ENCODE assay signal across 17 cellular contexts in genomic region chr5:36138900-36139683, GRCh38. TPM values are rescaled to one million over a fixed set of nuclear protein-coding genes. Genes with fewer than 3 reads are reported as not detected.
A peak's percentile ranks its signal among the peaks of the same experiment; 100 is the strongest.
DNase-seq lines count a peak whose midpoint lies in the region; ATAC-seq and TF ChIP-seq lines count a peak whose summit lies in the region.
"Had no signal": no experiment of that assay in that cellular context is flagged by ENCODE, and none has a peak within 500 bp of the region (broad histone marks: within the 10 kb centered on the region; RNA-seq: fewer than 3 reads in every experiment).

No MANE protein-coding gene starts in this region.

- peak; percentile 27 for DNase-seq in NCI-H748 (lab: John Stamatoyannopoulos, UW; ENCODE audit: unreplicated experiment)
- no peak for DNase-seq in NCI-H748 treated with DMSO at 0.1 percent for 48 hours (lab: John Stamatoyannopoulos, UW)
- no peak for DNase-seq in WTC11 (ENCODE audit: low spot score)
- DNase-seq in NCI-H1417 (lab: John Stamatoyannopoulos, UW), result no peak
- no peak for DNase-seq in SHP77 treated with DMSO at 0.1 percent for 48 hours (lab: John Stamatoyannopoulos, UW)
- DNase-seq in stimulated activated effector memory CD8-positive, alpha-beta T cell treated with anti-CD3 and anti-CD28 coated beads, Interleukin-12 subunit alpha, Interleukin-12 subunit beta, amount 100 ng/mL, for 72 hours (ENCODE audit: low spot score in 2 of 2), result no peak
- DNase-seq: EL, H9, KBM-7, NCI-H146, NCI-H2081, NCI-H345, NCI-H526 treated with DMSO at 0.1 percent for 48 hours, RPMI8226 had no signal

- H3K9me3 Mint-ChIP-seq in WTC11, result no peaks in the 10 kb centered on the region
- H3K9me3 Mint-ChIP-seq in stimulated activated effector memory CD8-positive, alpha-beta T cell treated with anti-CD3 and anti-CD28 coated beads, Interleukin-12 subunit alpha, Interleukin-12 subunit beta, amount 100 ng/mL, for 72 hours, result no peaks in the 10 kb centered on the region
- H3K9me3 Mint-ChIP-seq: H9 had no signal

- peaks cover 0 to 3% (median 0%) of the 10 kb centered on the region in 4 donors for H3K4me1 ChIP-seq in liver (ENCODE audit: control insufficient read depth in 4 of 4, insufficient read depth in 4 of 4, low read length in 3 of 4)
- H3K4me1 ChIP-seq: BLaER1 treated with 17β-estradiol and CSF1 and Interleukin-3, amounts not matched to agents 10 nM and 100 nM had no signal

- no peak for ATAC-seq in WTC11
- no peak for ATAC-seq in stimulated activated effector memory CD8-positive, alpha-beta T cell treated with anti-CD3 and anti-CD28 coated beads, Interleukin-12 subunit alpha, Interleukin-12 subunit beta, amount 100 ng/mL, for 72 hours
- no peak for ATAC-seq in HG03520 (IDR thresholded peaks at IDR 0.05; ENCODE audit: unreplicated experiment)

- 88% methylated on average over 7 of the region's 7 CpGs for WGBS in liver

- H3K27me3 Mint-ChIP-seq in WTC11 (ENCODE audit: low read depth), result no peaks in the 10 kb centered on the region

- H3K9me3 ChIP-seq in liver (ENCODE audit: control insufficient read depth in 4 of 4, low read length in 3 of 4), result no peaks in the 10 kb centered on the region

- H3K9ac ChIP-seq in liver (ENCODE audit: low read depth in 1 of 2, low read length in 2 of 2), result no peak overlapping the region
- H3K9ac ChIP-seq: BLaER1 treated with 17β-estradiol and CSF1 and Interleukin-3, amounts not matched to agents 10 nM and 100 nM had no signal

- no peak overlapping the region for H3K4me3 ChIP-seq in liver (ENCODE audit: low read depth in 1 of 3, low read length in 3 of 3)

- no peaks in the 10 kb centered on the region for H3K4me1 Mint-ChIP-seq in WTC11
- H3K4me1 Mint-ChIP-seq in stimulated activated effector memory CD8-positive, alpha-beta T cell treated with anti-CD3 and anti-CD28 coated beads, Interleukin-12 subunit alpha, Interleukin-12 subunit beta, amount 100 ng/mL, for 72 hours, result no peaks in the 10 kb centered on the region
- H3K4me1 Mint-ChIP-seq: H9 had no signal

- H3K27ac ChIP-seq in liver (ENCODE audit: low read depth in 1 of 2, low read length in 2 of 2), result no peak overlapping the region
- H3K27ac ChIP-seq: BLaER1 treated with 17β-estradiol and CSF1 and Interleukin-3, amounts not matched to agents 10 nM and 100 nM had no signal

- CTCF ChIA-PET in WTC11 (lab: Charles Lee), result interaction anchor here (1.8 kb wide), 1 partner anchor 60 kb away, joined by 8 read pairs; no protein-coding TSS in a partner anchor

- H3K4me3 Mint-ChIP-seq in WTC11, result no peak overlapping the region
- no peak overlapping the region for H3K4me3 Mint-ChIP-seq in stimulated activated effector memory CD8-positive, alpha-beta T cell treated with anti-CD3 and anti-CD28 coated beads, Interleukin-12 subunit alpha, Interleukin-12 subunit beta, amount 100 ng/mL, for 72 hours
- H3K4me3 Mint-ChIP-seq: H9 had no signal

- POLR2A ChIA-PET in WTC11 (lab: Charles Lee), result interaction anchor here (0.5 kb wide), 1 partner anchor 1193 kb away, joined by 3 read pairs; no protein-coding TSS in a partner anchor

- peak in 1 of 2 donors; percentile 31 for TF ChIP-seq RAD21 in liver (IDR thresholded peaks at IDR 0.05)

- H3K27me3 ChIP-seq in liver (ENCODE audit: control insufficient read depth in 4 of 4, insufficient read depth in 4 of 4, low read length in 3 of 4), result no peaks in the 10 kb centered on the region
- H3K27me3 ChIP-seq: BLaER1 treated with 17β-estradiol and CSF1 and Interleukin-3, amounts not matched to agents 10 nM and 100 nM had no signal

- no peak overlapping the region; the same call in 1 of the 2 replicates for H3K27ac Mint-ChIP-seq in WTC11
- no peak overlapping the region for H3K27ac Mint-ChIP-seq in stimulated activated effector memory CD8-positive, alpha-beta T cell treated with anti-CD3 and anti-CD28 coated beads, Interleukin-12 subunit alpha, Interleukin-12 subunit beta, amount 100 ng/mL, for 72 hours
- H3K27ac Mint-ChIP-seq: H9 had no signal

- TF ChIP-seq CTCF in WTC11 (IDR thresholded peaks at IDR 0.05) (no peak), liver (IDR thresholded peaks at IDR 0.05; ENCODE audit: low read depth, low read length, missing input control) (no peak)

- peaks cover 0 to 23% (median 16%) of the 10 kb centered on the region in 4 donors for H3K36me3 ChIP-seq in liver (ENCODE audit: control insufficient read depth in 4 of 4, insufficient read depth in 3 of 4, low read depth in 1 of 4, low read length in 3 of 4)

- H3K36me3 Mint-ChIP-seq in WTC11, result peaks cover 3% of the 10 kb centered on the region; the same call in 1 of the 2 replicates
- peaks cover 31% of the 10 kb centered on the region for H3K36me3 Mint-ChIP-seq in stimulated activated effector memory CD8-positive, alpha-beta T cell treated with anti-CD3 and anti-CD28 coated beads, Interleukin-12 subunit alpha, Interleukin-12 subunit beta, amount 100 ng/mL, for 72 hours

TF ChIP-seq in WTC11, 78 proteins besides CTCF, POLR2A, EP300 and RAD21:
- TF ChIP-seq GABPB1 (CRISPR knock-in tag; IDR thresholded peaks at IDR 0.05) (peak; percentile 41), MXD4 (CRISPR knock-in tag; IDR thresholded peaks at IDR 0.05; ENCODE audit: borderline replicate concordance) (no peak)
- TF ChIP-seq, protein P1, sequence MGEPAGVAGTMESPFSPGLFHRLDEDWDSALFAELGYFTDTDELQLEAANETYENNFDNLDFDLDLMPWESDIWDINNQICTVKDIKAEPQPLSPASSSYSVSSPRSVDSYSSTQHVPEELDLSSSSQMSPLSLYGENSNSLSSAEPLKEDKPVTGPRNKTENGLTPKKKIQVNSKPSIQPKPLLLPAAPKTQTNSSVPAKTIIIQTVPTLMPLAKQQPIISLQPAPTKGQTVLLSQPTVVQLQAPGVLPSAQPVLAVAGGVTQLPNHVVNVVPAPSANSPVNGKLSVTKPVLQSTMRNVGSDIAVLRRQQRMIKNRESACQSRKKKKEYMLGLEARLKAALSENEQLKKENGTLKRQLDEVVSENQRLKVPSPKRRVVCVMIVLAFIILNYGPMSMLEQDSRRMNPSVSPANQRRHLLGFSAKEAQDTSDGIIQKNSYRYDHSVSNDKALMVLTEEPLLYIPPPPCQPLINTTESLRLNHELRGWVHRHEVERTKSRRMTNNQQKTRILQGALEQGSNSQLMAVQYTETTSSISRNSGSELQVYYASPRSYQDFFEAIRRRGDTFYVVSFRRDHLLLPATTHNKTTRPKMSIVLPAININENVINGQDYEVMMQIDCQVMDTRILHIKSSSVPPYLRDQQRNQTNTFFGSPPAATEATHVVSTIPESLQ (CRISPR knock-in tag; IDR thresholded peaks at IDR 0.05), result no peak

TF ChIP-seq in liver, 16 proteins besides CTCF, POLR2A, EP300 and RAD21 (continues in another document):
- TF ChIP-seq JUND (IDR thresholded peaks at IDR 0.05) (no peak), ATF3 (IDR thresholded peaks at IDR 0.05) (no peak), FOXA2 (IDR thresholded peaks at IDR 0.05) (no peak), YY1 (IDR thresholded peaks at IDR 0.05) (no peak), HNF4A (conservative IDR thresholded peaks at IDR 0.05) (peak; percentile 84 to 91), EGR1 (IDR thresholded peaks at IDR 0.05; ENCODE audit: low read depth in 2 of 2) (no peak), TAF1 (conservative IDR thresholded peaks at IDR 0.05) (no peak), NR2F2 (IDR thresholded peaks at IDR 0.05) (no peak)
- TF ChIP-seq, protein P2, sequence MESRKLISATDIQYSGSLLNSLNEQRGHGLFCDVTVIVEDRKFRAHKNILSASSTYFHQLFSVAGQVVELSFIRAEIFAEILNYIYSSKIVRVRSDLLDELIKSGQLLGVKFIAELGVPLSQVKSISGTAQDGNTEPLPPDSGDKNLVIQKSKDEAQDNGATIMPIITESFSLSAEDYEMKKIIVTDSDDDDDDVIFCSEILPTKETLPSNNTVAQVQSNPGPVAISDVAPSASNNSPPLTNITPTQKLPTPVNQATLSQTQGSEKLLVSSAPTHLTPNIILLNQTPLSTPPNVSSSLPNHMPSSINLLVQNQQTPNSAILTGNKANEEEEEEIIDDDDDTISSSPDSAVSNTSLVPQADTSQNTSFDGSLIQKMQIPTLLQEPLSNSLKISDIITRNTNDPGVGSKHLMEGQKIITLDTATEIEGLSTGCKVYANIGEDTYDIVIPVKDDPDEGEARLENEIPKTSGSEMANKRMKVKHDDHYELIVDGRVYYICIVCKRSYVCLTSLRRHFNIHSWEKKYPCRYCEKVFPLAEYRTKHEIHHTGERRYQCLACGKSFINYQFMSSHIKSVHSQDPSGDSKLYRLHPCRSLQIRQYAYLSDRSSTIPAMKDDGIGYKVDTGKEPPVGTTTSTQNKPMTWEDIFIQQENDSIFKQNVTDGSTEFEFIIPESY (IDR thresholded peaks at IDR 0.05), result no peak
- TF ChIP-seq, protein P3, sequence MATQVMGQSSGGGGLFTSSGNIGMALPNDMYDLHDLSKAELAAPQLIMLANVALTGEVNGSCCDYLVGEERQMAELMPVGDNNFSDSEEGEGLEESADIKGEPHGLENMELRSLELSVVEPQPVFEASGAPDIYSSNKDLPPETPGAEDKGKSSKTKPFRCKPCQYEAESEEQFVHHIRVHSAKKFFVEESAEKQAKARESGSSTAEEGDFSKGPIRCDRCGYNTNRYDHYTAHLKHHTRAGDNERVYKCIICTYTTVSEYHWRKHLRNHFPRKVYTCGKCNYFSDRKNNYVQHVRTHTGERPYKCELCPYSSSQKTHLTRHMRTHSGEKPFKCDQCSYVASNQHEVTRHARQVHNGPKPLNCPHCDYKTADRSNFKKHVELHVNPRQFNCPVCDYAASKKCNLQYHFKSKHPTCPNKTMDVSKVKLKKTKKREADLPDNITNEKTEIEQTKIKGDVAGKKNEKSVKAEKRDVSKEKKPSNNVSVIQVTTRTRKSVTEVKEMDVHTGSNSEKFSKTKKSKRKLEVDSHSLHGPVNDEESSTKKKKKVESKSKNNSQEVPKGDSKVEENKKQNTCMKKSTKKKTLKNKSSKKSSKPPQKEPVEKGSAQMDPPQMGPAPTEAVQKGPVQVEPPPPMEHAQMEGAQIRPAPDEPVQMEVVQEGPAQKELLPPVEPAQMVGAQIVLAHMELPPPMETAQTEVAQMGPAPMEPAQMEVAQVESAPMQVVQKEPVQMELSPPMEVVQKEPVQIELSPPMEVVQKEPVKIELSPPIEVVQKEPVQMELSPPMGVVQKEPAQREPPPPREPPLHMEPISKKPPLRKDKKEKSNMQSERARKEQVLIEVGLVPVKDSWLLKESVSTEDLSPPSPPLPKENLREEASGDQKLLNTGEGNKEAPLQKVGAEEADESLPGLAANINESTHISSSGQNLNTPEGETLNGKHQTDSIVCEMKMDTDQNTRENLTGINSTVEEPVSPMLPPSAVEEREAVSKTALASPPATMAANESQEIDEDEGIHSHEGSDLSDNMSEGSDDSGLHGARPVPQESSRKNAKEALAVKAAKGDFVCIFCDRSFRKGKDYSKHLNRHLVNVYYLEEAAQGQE (IDR thresholded peaks at IDR 0.05), result no peak

RNA-seq across cellular contexts. Expression of gene LMBRD2, which starts 12.6 kb away (rescaled TPM):
- total RNA-seq in WTC11 (2021), result 4.3 to 5.6 TPM (median 4.9 TPM) in 3 replicates
- 10 to 100 TPM; 12.9 to 20.5 TPM for total RNA-seq in liver
- polyA plus RNA-seq in liver, result 1 to 10 TPM; 3.8 to 5.4 TPM

RNA-seq across cellular contexts. Expression of gene SKP2, which starts 12.8 kb away (rescaled TPM):
- total RNA-seq in WTC11 (2021) (64.2 to 68.0 TPM (median 66.4 TPM) in 3 replicates), liver (10 to 100 TPM; 25.4 to 28.2 TPM)
- polyA plus RNA-seq in liver, result 1 to 10 TPM; 4.6 to 5.4 TPM
